Comparison of ENCODE assay signal across 32 cellular contexts in genomic region chr9:135015096-135015495, GRCh38.
"Had no signal": no experiment of that assay in that cellular context is flagged by ENCODE, and none has a peak within 500 bp of the region (broad histone marks: within the 10 kb centered on the region; RNA-seq: fewer than 3 reads in every experiment).

No MANE protein-coding gene starts in this region.

- H3K27ac Mint-ChIP-seq: activated B cell treated with CpG ODN at 0.5 μM for 24 hours; activated CD8-positive, alpha-beta memory T cell treated with anti-CD3 and anti-CD28 coated beads, Interleukin-2, amount 10 ng/mL, durations not matched to agents 7 days and 5 days; activated CD8-positive, alpha-beta T cell treated with anti-CD3 and anti-CD28 coated beads for 36 hours; activated naive CD4-positive, alpha-beta T cell treated with anti-CD3 and anti-CD28 coated beads for 36 hours; activated naive CD4-positive, alpha-beta T cell treated with anti-CD3 and anti-CD28 coated beads, Interleukin-2, amount 50 U/mL, for 24 hours; activated naive CD8-positive, alpha-beta T cell treated with anti-CD3 and anti-CD28 coated beads for 36 hours; activated naive CD8-positive, alpha-beta T cell treated with anti-CD3 and anti-CD28 coated beads, Interleukin-2, amount 50 U/mL, for 24 hours; activated T-helper 1 cell treated with anti-CD3 and anti-CD28 coated beads, Interleukin-12 subunit alpha, Interleukin-12 subunit beta, Interleukin-2, Interleukin-4 antibody, amounts not matched to agents 30 ng/mL and 10 ng/mL and 1 ng/mL, durations not matched to agents 14 hours and 24 hours and 36 hours; activated T-helper 2 cell treated with anti-CD3 and anti-CD28 coated beads, Interferon-gamma antibody, Interleukin-2, Interleukin-4, amounts not matched to agents 10 μg/mL and 5 μg/mL and 100 μg/mL, durations not matched to agents 14 hours and 24 hours and 36 hours; dendritic cell treated with granulocyte-macrophage colony-stimulating factor and Interleukin-4, amounts not matched to agents 40 ng/mL and 50 ng/mL, for 4 days; endodermal cell; T-helper 17 cell; T-helper 2 cell treated with Interferon-gamma antibody and Interleukin-4, amounts not matched to agents 5 μg/mL and 100 μg/mL, for 36 hours had no signal

- H3K27me3 Mint-ChIP-seq: activated CD8-positive, alpha-beta memory T cell treated with anti-CD3 and anti-CD28 coated beads, Interleukin-2, amount 10 ng/mL, durations not matched to agents 7 days and 5 days had no signal

- H3K27ac ChIP-seq: adrenal gland, body of pancreas, cardiac muscle cell, coronary artery, dorsolateral prefrontal cortex, VCaP had no signal

- FAIRE-seq: frontal cortex had no signal

- H3K4me3 ChIP-seq: adrenal gland, body of pancreas, cardiac muscle cell, coronary artery, dorsolateral prefrontal cortex had no signal

- H3K36me3 ChIP-seq: adrenal gland, cardiac muscle cell had no signal

- H3K27me3 ChIP-seq: adrenal gland, body of pancreas had no signal

- H3K9me3 Mint-ChIP-seq: activated B cell treated with CpG ODN at 0.5 μM for 24 hours; activated CD8-positive, alpha-beta T cell treated with anti-CD3 and anti-CD28 coated beads for 36 hours; activated naive CD4-positive, alpha-beta T cell treated with anti-CD3 and anti-CD28 coated beads for 36 hours; activated naive CD4-positive, alpha-beta T cell treated with anti-CD3 and anti-CD28 coated beads, Interleukin-2, amount 50 U/mL, for 24 hours; activated naive CD8-positive, alpha-beta T cell treated with anti-CD3 and anti-CD28 coated beads for 36 hours; activated naive CD8-positive, alpha-beta T cell treated with anti-CD3 and anti-CD28 coated beads, Interleukin-2, amount 50 U/mL, for 24 hours; activated T-helper 1 cell treated with anti-CD3 and anti-CD28 coated beads, Interleukin-12 subunit alpha, Interleukin-12 subunit beta, Interleukin-2, Interleukin-4 antibody, amounts not matched to agents 30 ng/mL and 10 ng/mL and 1 ng/mL, durations not matched to agents 14 hours and 24 hours and 36 hours; activated T-helper 2 cell treated with anti-CD3 and anti-CD28 coated beads, Interferon-gamma antibody, Interleukin-2, Interleukin-4, amounts not matched to agents 10 μg/mL and 5 μg/mL and 100 μg/mL, durations not matched to agents 14 hours and 24 hours and 36 hours; central memory CD8-positive, alpha-beta T cell; dendritic cell treated with granulocyte-macrophage colony-stimulating factor and Interleukin-4, amounts not matched to agents 40 ng/mL and 50 ng/mL, for 4 days; endodermal cell; T-helper 2 cell treated with Interferon-gamma antibody and Interleukin-4, amounts not matched to agents 5 μg/mL and 100 μg/mL, for 36 hours had no signal

- H3K4me1 Mint-ChIP-seq: activated B cell treated with CpG ODN at 0.5 μM for 24 hours; activated CD8-positive, alpha-beta memory T cell treated with anti-CD3 and anti-CD28 coated beads, Interleukin-2, amount 10 ng/mL, durations not matched to agents 7 days and 5 days; activated naive CD4-positive, alpha-beta T cell treated with anti-CD3 and anti-CD28 coated beads, Interleukin-2, amount 50 U/mL, for 24 hours; activated naive CD8-positive, alpha-beta T cell treated with anti-CD3 and anti-CD28 coated beads for 36 hours; activated naive CD8-positive, alpha-beta T cell treated with anti-CD3 and anti-CD28 coated beads, Interleukin-2, amount 50 U/mL, for 24 hours; central memory CD8-positive, alpha-beta T cell; endodermal cell had no signal

- H3K36me3 Mint-ChIP-seq: activated CD8-positive, alpha-beta memory T cell treated with anti-CD3 and anti-CD28 coated beads, Interleukin-2, amount 10 ng/mL, durations not matched to agents 7 days and 5 days; activated naive CD4-positive, alpha-beta T cell treated with anti-CD3 and anti-CD28 coated beads, Interleukin-2, amount 50 U/mL, for 24 hours; activated naive CD8-positive, alpha-beta T cell treated with anti-CD3 and anti-CD28 coated beads for 36 hours had no signal

- H3K4me1 ChIP-seq: adrenal gland, body of pancreas had no signal

- DNase-seq: activated B cell treated with CpG ODN at 0.5 μM for 24 hours; activated CD4-positive, alpha-beta T cell treated with anti-CD3 and anti-CD28 coated beads for 48 hours; activated CD4-positive, alpha-beta T cell treated with anti-CD3 and anti-CD28 coated beads, Interleukin-2, amount 50 U/mL, for 1 hour; activated CD4-positive, alpha-beta T cell treated with anti-CD3 and anti-CD28 coated beads, Interleukin-2, amount 50 U/mL, for 48 hours; activated CD8-positive, alpha-beta memory T cell treated with anti-CD3 and anti-CD28 coated beads, Interleukin-2, amount 10 ng/mL, durations not matched to agents 7 days and 5 days; activated CD8-positive, alpha-beta memory T cell treated with anti-CD3 and anti-CD28 coated beads, Interleukin-2, amount 50 U/mL, for 4 hours; activated CD8-positive, alpha-beta T cell treated with anti-CD3 and anti-CD28 coated beads for 36 hours; activated effector memory CD4-positive, alpha-beta T cell treated with anti-CD3 and anti-CD28 coated beads, Interleukin-2, amount 50 U/mL, for 16 hours; activated naive CD4-positive, alpha-beta T cell treated with anti-CD3 and anti-CD28 coated beads for 36 hours; activated naive CD8-positive, alpha-beta T cell treated with anti-CD3 and anti-CD28 coated beads for 36 hours; activated naive CD8-positive, alpha-beta T cell treated with anti-CD3 and anti-CD28 coated beads, Interleukin-2, amount 50 U/mL, for 24 hours; activated T-cell treated with anti-CD3 and anti-CD28 coated beads, Interleukin-2, amount 50 U/mL, for 1 hour; activated T-cell treated with anti-CD3 and anti-CD28 coated beads, Interleukin-2, amount 50 U/mL, for 48 hours; adrenal gland; amygdala; body of pancreas; effector memory CD4-positive, alpha-beta T cell; endodermal cell; foreskin fibroblast; T-helper 1 cell; T-helper 17 cell had no signal

- H3K4me3 Mint-ChIP-seq: activated B cell treated with CpG ODN at 0.5 μM for 24 hours; activated CD8-positive, alpha-beta memory T cell treated with anti-CD3 and anti-CD28 coated beads, Interleukin-2, amount 10 ng/mL, durations not matched to agents 7 days and 5 days; activated CD8-positive, alpha-beta T cell treated with anti-CD3 and anti-CD28 coated beads for 36 hours; activated naive CD4-positive, alpha-beta T cell treated with anti-CD3 and anti-CD28 coated beads for 36 hours; activated naive CD4-positive, alpha-beta T cell treated with anti-CD3 and anti-CD28 coated beads, Interleukin-2, amount 50 U/mL, for 24 hours; activated naive CD8-positive, alpha-beta T cell treated with anti-CD3 and anti-CD28 coated beads for 36 hours; activated naive CD8-positive, alpha-beta T cell treated with anti-CD3 and anti-CD28 coated beads, Interleukin-2, amount 50 U/mL, for 24 hours; activated T-helper 1 cell treated with anti-CD3 and anti-CD28 coated beads, Interleukin-12 subunit alpha, Interleukin-12 subunit beta, Interleukin-2, Interleukin-4 antibody, amounts not matched to agents 30 ng/mL and 10 ng/mL and 1 ng/mL, durations not matched to agents 14 hours and 24 hours and 36 hours; central memory CD8-positive, alpha-beta T cell; dendritic cell treated with granulocyte-macrophage colony-stimulating factor and Interleukin-4, amounts not matched to agents 40 ng/mL and 50 ng/mL, for 4 days; endodermal cell; T-helper 17 cell; T-helper 2 cell treated with Interferon-gamma antibody and Interleukin-4, amounts not matched to agents 5 μg/mL and 100 μg/mL, for 36 hours had no signal

- H3K9me3 ChIP-seq: adrenal gland, body of pancreas had no signal
